In the genomic region with DNA sequence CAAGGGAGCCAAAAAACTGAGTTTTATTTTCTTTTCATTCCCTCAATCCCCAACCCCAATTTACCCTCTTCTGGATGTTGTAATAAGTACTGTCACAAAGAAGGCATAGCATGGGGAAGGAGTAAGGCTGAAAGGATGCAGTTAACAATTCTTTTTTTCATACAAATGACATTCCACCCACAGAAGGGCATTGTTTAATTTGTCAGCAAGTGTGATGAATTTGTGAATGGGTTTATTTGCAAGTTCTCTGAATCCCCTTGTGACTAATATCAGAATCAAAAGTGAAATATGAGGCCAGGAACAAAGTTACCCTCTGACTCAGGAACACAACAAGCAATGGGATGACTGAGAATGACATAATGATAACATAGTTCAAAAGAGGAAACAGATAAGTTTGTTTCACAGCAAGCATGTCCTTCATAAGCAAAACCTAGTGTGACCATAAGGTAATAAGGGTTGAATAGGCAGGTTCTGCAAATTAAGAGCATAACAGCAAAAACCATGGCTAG, we compare ENCODE assay signal across 8 cellular contexts. TPM values are rescaled to one million over a fixed set of nuclear protein-coding genes. Genes with fewer than 3 reads are reported as not detected.
DNase-seq lines count a peak whose midpoint lies in the region; ATAC-seq and TF ChIP-seq lines count a peak whose summit lies in the region.

No MANE protein-coding gene starts in this region.

- H3F3A ChIP-seq in OCI-LY1 (ENCODE audit: insufficient read depth, low read length): no peaks in the 10 kb centered on the region

- ATAC-seq in GM21717 (IDR thresholded peaks at IDR 0.05; ENCODE audit: unreplicated experiment) (peak; percentile 49), GM21381 (IDR thresholded peaks at IDR 0.05; ENCODE audit: unreplicated experiment) (no peak)

- peak; percentile 30 for DNase-seq in GM10266 (ENCODE audit: extremely low spot score)
- DNase-seq in esophagus squamous epithelium (lab: John Stamatoyannopoulos, UW): no peak
- no peak for DNase-seq in tibial nerve (ENCODE audit: low spot score in 2 of 2)
- no peak for DNase-seq in ecto neural progenitor cell (ENCODE audit: low spot score)
- no peak for DNase-seq in COR-L47 (lab: John Stamatoyannopoulos, UW)

- H4K20me1 ChIP-seq in OCI-LY1 (ENCODE audit: insufficient read depth, low read length): no peaks in the 10 kb centered on the region

- H2AFZ ChIP-seq in OCI-LY1 (ENCODE audit: low read length): no peak overlapping the region

- H3K9me3 ChIP-seq in OCI-LY1 (ENCODE audit: low read length): no peaks in the 10 kb centered on the region
- H3K9me3 ChIP-seq in esophagus squamous epithelium: no peaks in the 10 kb centered on the region
- no peaks in the 10 kb centered on the region for H3K9me3 ChIP-seq in tibial nerve

- H3K27me3 ChIP-seq in OCI-LY1 (ENCODE audit: insufficient read depth, low read length) (no peaks in the 10 kb centered on the region), esophagus squamous epithelium (no peaks in the 10 kb centered on the region), tibial nerve (no peaks in the 10 kb centered on the region)

- H3K9me2 ChIP-seq in OCI-LY1 (ENCODE audit: low read depth, low read length): no peaks in the 10 kb centered on the region

- H3K4me3 ChIP-seq in OCI-LY1 (ENCODE audit: low read depth, low read length, poor library complexity, severe bottlenecking) (peak overlapping the region; percentile 86), esophagus squamous epithelium (no peak overlapping the region), tibial nerve (no peak overlapping the region)

- H3K9ac ChIP-seq in OCI-LY1 (ENCODE audit: low read length): peak overlapping the region; percentile 72; the same call in 1 of the 2 replicates

- TF ChIP-seq CTCF in GM10266 (IDR thresholded peaks at IDR 0.05; ENCODE audit: control insufficient read depth, insufficient read depth, low read depth, missing control alignments) (no peak), OCI-LY1 (IDR thresholded peaks at IDR 0.05; ENCODE audit: low read length) (no peak), esophagus squamous epithelium (IDR thresholded peaks at IDR 0.05) (no peak), tibial nerve (IDR thresholded peaks at IDR 0.05) (no peak)

- peaks cover 8% of the 10 kb centered on the region; the same call in 1 of the 2 replicates for H3K79me2 ChIP-seq in OCI-LY1 (ENCODE audit: insufficient read depth, low read length)

- peak in 1 of 2 donors; percentile 61 for TF ChIP-seq EP300 in tibial nerve (IDR thresholded peaks at IDR 0.05)

- H3K4me1 ChIP-seq in OCI-LY1 (ENCODE audit: insufficient read depth, low read length, severe bottlenecking) (peaks cover 35% of the 10 kb centered on the region), esophagus squamous epithelium (peaks cover 0 to 40% (median 3%) of the 10 kb centered on the region in 3 donors), tibial nerve (peaks cover 0 to 30% (median 14%) of the 10 kb centered on the region in 4 donors)

- peak overlapping the region; percentile 90 for H3K4me2 ChIP-seq in OCI-LY1 (ENCODE audit: low read length)

- H3K36me3 ChIP-seq in OCI-LY1 (ENCODE audit: insufficient read depth, low read length) (peaks cover 1% of the 10 kb centered on the region; the same call in 1 of the 2 replicates), esophagus squamous epithelium (no peaks in the 10 kb centered on the region), tibial nerve (no peaks in the 10 kb centered on the region)

- intact Hi-C loops in esophagus squamous epithelium (cut with DNase I): no loop called here

- peak overlapping the region; percentile 7 for H3K27ac ChIP-seq in OCI-LY1 (ENCODE audit: low read depth, low read length, poor library complexity, severe bottlenecking)
- peak overlapping the region in 3 of 4 donors; percentile 46 to 91 (median 56) for H3K27ac ChIP-seq in esophagus squamous epithelium
- H3K27ac ChIP-seq in tibial nerve: peak overlapping the region; percentile 76 to 91 (median 88)

- TF ChIP-seq POLR2A in esophagus squamous epithelium (IDR thresholded peaks at IDR 0.05) (no peak), tibial nerve (IDR thresholded peaks at IDR 0.05) (no peak)

RNA-seq across cellular contexts. Expression of a gene that starts 2.1 kb away (rescaled TPM):
- total RNA-seq in esophagus squamous epithelium (10 to 100 TPM; 12.2 to 20.8 (median 15.7) TPM), tibial nerve (10 to 100 TPM; 27.8 to 41.4 (median 37.9) TPM)

Comparison
In these comparisons a context has a peak if more than half of its experiments do, and no peak if none do; other contexts are left out.
1. H3K27ac ChIP-seq: peak in every context shown above with its lines; median percentile 88 in tibial nerve; 56 in esophagus squamous epithelium; 7 in OCI-LY1.